ENCODE assay signal across 29 cellular contexts in the genomic region with DNA sequence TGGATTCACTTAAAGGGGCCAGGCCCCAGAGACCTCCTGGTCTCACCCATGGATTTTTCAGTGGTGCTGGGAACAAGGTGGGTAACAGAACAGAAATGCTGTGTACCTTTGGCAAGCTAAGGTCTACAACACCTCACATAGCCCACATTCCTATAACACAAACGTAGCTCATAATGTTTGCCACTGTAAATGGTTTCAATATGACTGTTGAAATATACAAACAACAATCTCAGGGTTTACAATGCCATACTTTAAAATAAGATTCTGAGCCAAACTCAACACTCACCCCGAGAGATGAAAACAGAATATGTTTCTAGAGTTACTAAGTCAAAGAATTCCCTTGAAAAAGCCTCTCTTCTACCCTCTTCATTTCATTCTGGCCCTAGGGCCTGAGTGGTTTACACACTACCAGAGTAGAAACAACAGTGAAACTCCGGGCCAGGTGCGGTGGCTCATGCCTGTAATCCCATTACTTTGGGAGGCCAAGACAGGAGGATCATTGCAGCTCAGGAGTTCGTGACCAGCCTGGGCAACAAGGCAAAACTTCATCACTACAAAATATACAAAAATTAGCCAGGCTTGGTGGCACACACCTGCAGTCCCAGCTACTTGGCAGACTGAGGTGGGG.
DNase-seq lines count a peak whose midpoint lies in the region; ATAC-seq, FAIRE-seq and TF ChIP-seq lines count a peak whose summit lies in the region.
"Had no signal": no experiment of that assay in that cellular context is flagged by ENCODE, and none has a peak within 500 bp of the region (broad histone marks: within the 10 kb centered on the region; RNA-seq: fewer than 3 reads in every experiment).

No MANE protein-coding gene starts in this region.

- in situ Hi-C loops in GM12878 (cut with MboI) = no loop called here

- no peak for TF ChIP-seq EP300 in GM12878 (IDR thresholded peaks at IDR 0.05; ENCODE audit: borderline replicate concordance in 1 of 2, control insufficient read depth in 1 of 2, low read depth in 2 of 2, low read length in 2 of 2)

- TF ChIP-seq RAD21 in GM12878 (IDR thresholded peaks at IDR 0.05; ENCODE audit: insufficient read depth, low read depth, low read length) = no peak

- H3K4me1 ChIP-seq in HUES48 (ENCODE audit: control insufficient read depth, insufficient read depth, low read length) (peaks cover 65% of the 10 kb centered on the region), GM12878 (ENCODE audit: control insufficient read depth, insufficient read depth, low read length) (no peaks in the 10 kb centered on the region), lower lobe of right lung (peaks cover 38% of the 10 kb centered on the region), tibial artery (peaks cover 0 to 58% (median 25%) of the 10 kb centered on the region in 4 donors)

- H3K4me3 ChIP-seq in HUES48 (ENCODE audit: low read depth, low read length) (no peak overlapping the region), GM12878 (no peak overlapping the region), lower lobe of right lung (no peak overlapping the region), tibial artery (no peak overlapping the region)
- H3K4me3 ChIP-seq: colonic mucosa, GM23248, thyroid gland had no signal

- H3K9ac ChIP-seq in HUES48 (ENCODE audit: low read depth, low read length) (no peak overlapping the region), GM12878 (ENCODE audit: control insufficient read depth, insufficient read depth, low read length) (no peak overlapping the region)
- H3K9ac ChIP-seq: GM23248 had no signal

- no TSS peak for BruUV-seq in GM12878 (replicated peaks; lab: Mats Ljungman, UMichigan)

- no peak overlapping the region for H3K4me2 ChIP-seq in GM12878 (ENCODE audit: control insufficient read depth, insufficient read depth)

- CTCF ChIA-PET in GM12878 (lab: Yijun Ruan, JAX) = no interaction called here

- no peaks in the 10 kb centered on the region for H3K36me3 ChIP-seq in HUES48 (ENCODE audit: control insufficient read depth, insufficient read depth, low read length)
- no peaks in the 10 kb centered on the region for H3K36me3 ChIP-seq in GM12878 (ENCODE audit: control insufficient read depth in 2 of 2, insufficient read depth in 2 of 2, low read length in 1 of 2)
- no peaks in the 10 kb centered on the region for H3K36me3 ChIP-seq in lower lobe of right lung
- peaks cover 0 to 7% (median 0%) of the 10 kb centered on the region in 3 donors for H3K36me3 ChIP-seq in tibial artery
- H3K36me3 ChIP-seq: brain microvascular endothelial cell, colonic mucosa, thyroid gland had no signal

- WGBS in GM12878 (ENCODE audit: insufficient coverage, insufficient replicate concordance, low lambda C conversion rate, missing lambda C conversion rate) = 36% methylated on average over 5 of the region's 5 CpGs

- H3K9me3 ChIP-seq in HUES48 (ENCODE audit: control insufficient read depth, insufficient read depth, low read length) = no peaks in the 10 kb centered on the region
- no peaks in the 10 kb centered on the region; the same call in 1 of the 3 replicates for H3K9me3 ChIP-seq in GM12878 (replicated peaks; ENCODE audit: control insufficient read depth, insufficient read depth, low read length)
- H3K9me3 ChIP-seq in lower lobe of right lung = peaks cover 6% of the 10 kb centered on the region
- H3K9me3 ChIP-seq in tibial artery = no peaks in the 10 kb centered on the region
- H3K9me3 ChIP-seq: colonic mucosa, thyroid gland had no signal

- no peaks in the 10 kb centered on the region for H3K27me3 ChIP-seq in HUES48 (ENCODE audit: control insufficient read depth, insufficient read depth, low read length)
- H3K27me3 ChIP-seq in GM12878 (replicated peaks in 1 of 2; ENCODE audit: control insufficient read depth in 2 of 2, insufficient read depth in 2 of 2, low read length in 1 of 2) = no peaks in the 10 kb centered on the region
- H3K27me3 ChIP-seq in lower lobe of right lung (ENCODE audit: low read depth) = no peaks in the 10 kb centered on the region
- H3K27me3 ChIP-seq in tibial artery = no peaks in the 10 kb centered on the region
- H3K27me3 ChIP-seq: brain microvascular endothelial cell, colonic mucosa, thyroid gland had no signal

- TF ChIP-seq CTCF in GM12878 (IDR thresholded peaks at IDR 0.05 in 2 of 3, conservative IDR thresholded peaks at IDR 0.05 in 1 of 3; ENCODE audit: control insufficient read depth in 2 of 3, extremely low read depth in 1 of 3, insufficient read depth in 1 of 3, low read depth in 3 of 3, low read length in 3 of 3) = no peak
- no peak for TF ChIP-seq CTCF in lower lobe of right lung (IDR thresholded peaks at IDR 0.05)
- TF ChIP-seq CTCF in tibial artery (IDR thresholded peaks at IDR 0.05) = no peak

- DNase-seq in GM12878 (ENCODE audit: low read depth, low spot score) (no peak), lower lobe of right lung (peak; percentile 53), tibial artery (no peak), HuH-7.5 (ENCODE audit: low spot score) (no peak), GM12892 (ENCODE audit: insufficient read length) (no peak)
- DNase-seq: activated CD4-positive, alpha-beta memory T cell treated with anti-CD3 and anti-CD28 coated beads, Interleukin-2, amount 10 ng/mL, durations not matched to agents 7 days and 5 days; activated gamma-delta T cell; brain microvascular endothelial cell; CD4-positive, alpha-beta memory T cell; colonic mucosa; DMS153; effector memory CD8-positive, alpha-beta T cell; foreskin melanocyte; GM23248; midbrain; natural killer cell; NCI-H1048; NCI-H187; NCI-H226; NCI-H748 treated with DMSO at 0.1 percent for 48 hours; Right ventricle myocardium superior; stimulated activated CD4-positive, alpha-beta T cell treated with anti-CD3 and anti-CD28 coated beads, Interleukin-4, amount 100 ng/mL, for 4 hours; stimulated activated naive CD4-positive, alpha-beta T cell; T1000; thyroid gland had no signal

- H3K27ac ChIP-seq in HUES48 (ENCODE audit: low read depth, low read length) (peak overlapping the region; percentile 50), GM12878 (ENCODE audit: control insufficient read depth, insufficient read depth) (no peak overlapping the region), lower lobe of right lung (peak overlapping the region; percentile 77), tibial artery (peak overlapping the region; percentile 21 to 77)
- H3K27ac ChIP-seq: brain microvascular endothelial cell, colonic mucosa, thyroid gland had no signal

- SMC1A ChIA-PET in GM12878 (lab: Charles Lee; ENCODE audit: uncharacterized antibody, unreplicated experiment) = interaction anchor here (0.6 kb wide), 1 partner anchor 351 kb away, joined by 3 read pairs; no protein-coding TSS in a partner anchor

- no peak overlapping the region for H2AFZ ChIP-seq in GM12878 (ENCODE audit: control insufficient read depth, low read depth, low read length)
- H2AFZ ChIP-seq: GM23248 had no signal

- RAD21 ChIA-PET in GM12878 (lab: Charles Lee; ENCODE audit: unreplicated experiment) = no interaction called here

- POLR2A ChIA-PET in GM12878 (lab: Charles Lee) = no interaction called here

- no peak for FAIRE-seq in GM12878 (lab: Jason Lieb, UNC)
- FAIRE-seq in GM12892 (lab: Jason Lieb, UNC) = no peak

- ATAC-seq in GM12878 = peak; percentile 75
- ATAC-seq in lower lobe of right lung = peak; percentile 85 to 90
- no peak for ATAC-seq in GM18870 (IDR thresholded peaks at IDR 0.05; ENCODE audit: unreplicated experiment)
- ATAC-seq: activated CD4-positive, CD25-positive, alpha-beta regulatory T cell treated with anti-CD3 and anti-CD28 coated beads, Interleukin-2, amount 50 U/mL, for 24 hours; effector memory CD8-positive, alpha-beta T cell; esophagus mucosa; natural killer cell had no signal

- TF ChIP-seq POLR2A in GM12878 (IDR thresholded peaks at IDR 0.05; ENCODE audit: low read depth, low read length) (no peak), GM12892 (IDR thresholded peaks at IDR 0.05; ENCODE audit: low read depth, low read length) (no peak)

- intact Hi-C loops in GM12878 (cut with micrococcal nuclease; ENCODE audit: unreplicated experiment) (no loop called here), lower lobe of right lung (cut with DNase I) (no loop called here), tibial artery (cut with DNase I; ENCODE audit: low total_unique reads) (loop anchor here (10.0 kb wide), 1 partner anchor 71 kb away; a partner anchor contains a TSS)

- no peaks in the 10 kb centered on the region for H3K79me2 ChIP-seq in GM12878 (ENCODE audit: control insufficient read depth, insufficient read depth, low read length)

- H4K20me1 ChIP-seq in GM12878 (ENCODE audit: control insufficient read depth, insufficient read depth) = no peaks in the 10 kb centered on the region

TF ChIP-seq in GM12878, 131 proteins besides CTCF, POLR2A, EP300 and RAD21 (continues in another document):
- TF ChIP-seq CEBPB (IDR thresholded peaks at IDR 0.05; ENCODE audit: borderline replicate concordance in 1 of 2, low read depth in 2 of 2, low read length in 2 of 2) (no peak), ATF7 (IDR thresholded peaks at IDR 0.05; ENCODE audit: low read depth) (no peak), BRCA1 (IDR thresholded peaks at IDR 0.05; ENCODE audit: low read depth, low read length) (no peak), MEF2B (IDR thresholded peaks at IDR 0.05; ENCODE audit: partially characterized antibody, poor library complexity, severe bottlenecking) (no peak)
- TF ChIP-seq, protein P1, sequence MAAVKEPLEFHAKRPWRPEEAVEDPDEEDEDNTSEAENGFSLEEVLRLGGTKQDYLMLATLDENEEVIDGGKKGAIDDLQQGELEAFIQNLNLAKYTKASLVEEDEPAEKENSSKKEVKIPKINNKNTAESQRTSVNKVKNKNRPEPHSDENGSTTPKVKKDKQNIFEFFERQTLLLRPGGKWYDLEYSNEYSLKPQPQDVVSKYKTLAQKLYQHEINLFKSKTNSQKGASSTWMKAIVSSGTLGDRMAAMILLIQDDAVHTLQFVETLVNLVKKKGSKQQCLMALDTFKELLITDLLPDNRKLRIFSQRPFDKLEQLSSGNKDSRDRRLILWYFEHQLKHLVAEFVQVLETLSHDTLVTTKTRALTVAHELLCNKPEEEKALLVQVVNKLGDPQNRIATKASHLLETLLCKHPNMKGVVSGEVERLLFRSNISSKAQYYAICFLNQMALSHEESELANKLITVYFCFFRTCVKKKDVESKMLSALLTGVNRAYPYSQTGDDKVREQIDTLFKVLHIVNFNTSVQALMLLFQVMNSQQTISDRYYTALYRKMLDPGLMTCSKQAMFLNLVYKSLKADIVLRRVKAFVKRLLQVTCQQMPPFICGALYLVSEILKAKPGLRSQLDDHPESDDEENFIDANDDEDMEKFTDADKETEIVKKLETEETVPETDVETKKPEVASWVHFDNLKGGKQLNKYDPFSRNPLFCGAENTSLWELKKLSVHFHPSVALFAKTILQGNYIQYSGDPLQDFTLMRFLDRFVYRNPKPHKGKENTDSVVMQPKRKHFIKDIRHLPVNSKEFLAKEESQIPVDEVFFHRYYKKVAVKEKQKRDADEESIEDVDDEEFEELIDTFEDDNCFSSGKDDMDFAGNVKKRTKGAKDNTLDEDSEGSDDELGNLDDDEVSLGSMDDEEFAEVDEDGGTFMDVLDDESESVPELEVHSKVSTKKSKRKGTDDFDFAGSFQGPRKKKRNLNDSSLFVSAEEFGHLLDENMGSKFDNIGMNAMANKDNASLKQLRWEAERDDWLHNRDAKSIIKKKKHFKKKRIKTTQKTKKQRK (IDR thresholded peaks at IDR 0.05; ENCODE audit: low read depth, low read length) = no peak
